1 cellular context compared by ENCODE assay signal in the genomic region with DNA sequence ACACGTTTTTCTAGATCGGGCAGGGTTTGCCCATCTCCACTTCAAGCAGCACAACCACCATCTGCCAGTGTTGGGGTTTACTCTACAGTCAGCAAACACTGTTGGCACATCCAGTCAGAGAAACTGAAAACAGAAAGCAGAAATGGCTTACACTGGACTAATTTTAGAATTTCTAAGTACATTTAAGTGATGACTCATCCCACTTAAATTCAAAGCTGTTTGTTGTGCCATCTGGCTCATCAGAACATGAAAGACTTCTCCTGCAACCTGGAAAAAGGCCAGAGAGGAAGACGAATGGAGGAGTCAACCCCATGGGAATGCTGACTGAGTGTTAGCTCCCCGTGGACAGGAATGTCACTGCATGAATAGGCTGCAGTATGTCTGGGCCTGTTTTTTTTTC.
TF ChIP-seq lines count a peak whose summit lies in the region.

No MANE protein-coding gene starts in this region.

TF ChIP-seq in HEK293, 187 proteins besides CTCF, POLR2A, EP300 and RAD21 (continued from another document and continues in another):
- TF ChIP-seq, protein P1, sequence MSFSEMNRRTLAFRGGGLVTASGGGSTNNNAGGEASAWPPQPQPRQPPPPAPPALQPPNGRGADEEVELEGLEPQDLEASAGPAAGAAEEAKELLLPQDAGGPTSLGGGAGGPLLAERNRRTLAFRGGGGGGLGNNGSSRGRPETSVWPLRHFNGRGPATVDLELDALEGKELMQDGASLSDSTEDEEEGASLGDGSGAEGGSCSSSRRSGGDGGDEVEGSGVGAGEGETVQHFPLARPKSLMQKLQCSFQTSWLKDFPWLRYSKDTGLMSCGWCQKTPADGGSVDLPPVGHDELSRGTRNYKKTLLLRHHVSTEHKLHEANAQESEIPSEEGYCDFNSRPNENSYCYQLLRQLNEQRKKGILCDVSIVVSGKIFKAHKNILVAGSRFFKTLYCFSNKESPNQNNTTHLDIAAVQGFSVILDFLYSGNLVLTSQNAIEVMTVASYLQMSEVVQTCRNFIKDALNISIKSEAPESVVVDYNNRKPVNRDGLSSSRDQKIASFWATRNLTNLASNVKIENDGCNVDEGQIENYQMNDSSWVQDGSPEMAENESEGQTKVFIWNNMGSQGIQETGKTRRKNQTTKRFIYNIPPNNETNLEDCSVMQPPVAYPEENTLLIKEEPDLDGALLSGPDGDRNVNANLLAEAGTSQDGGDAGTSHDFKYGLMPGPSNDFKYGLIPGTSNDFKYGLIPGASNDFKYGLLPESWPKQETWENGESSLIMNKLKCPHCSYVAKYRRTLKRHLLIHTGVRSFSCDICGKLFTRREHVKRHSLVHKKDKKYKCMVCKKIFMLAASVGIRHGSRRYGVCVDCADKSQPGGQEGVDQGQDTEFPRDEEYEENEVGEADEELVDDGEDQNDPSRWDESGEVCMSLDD (tag by site-specific recombination; IDR thresholded peaks at IDR 0.05) = peak; percentile 51; the same call in 1 of the 2 replicates
- TF ChIP-seq, protein P2, sequence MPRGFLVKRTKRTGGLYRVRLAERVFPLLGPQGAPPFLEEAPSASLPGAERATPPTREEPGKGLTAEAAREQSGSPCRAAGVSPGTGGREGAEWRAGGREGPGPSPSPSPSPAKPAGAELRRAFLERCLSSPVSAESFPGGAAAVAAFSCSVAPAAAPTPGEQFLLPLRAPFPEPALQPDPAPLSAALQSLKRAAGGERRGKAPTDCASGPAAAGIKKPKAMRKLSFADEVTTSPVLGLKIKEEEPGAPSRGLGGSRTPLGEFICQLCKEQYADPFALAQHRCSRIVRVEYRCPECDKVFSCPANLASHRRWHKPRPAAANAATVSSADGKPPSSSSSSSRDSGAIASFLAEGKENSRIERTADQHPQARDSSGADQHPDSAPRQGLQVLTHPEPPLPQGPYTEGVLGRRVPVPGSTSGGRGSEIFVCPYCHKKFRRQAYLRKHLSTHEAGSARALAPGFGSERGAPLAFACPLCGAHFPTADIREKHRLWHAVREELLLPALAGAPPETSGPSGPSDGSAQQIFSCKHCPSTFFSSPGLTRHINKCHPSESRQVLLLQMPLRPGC (tag by site-specific recombination; IDR thresholded peaks at IDR 0.05) = peak; percentile 83
- TF ChIP-seq PRDM1 (tag by site-specific recombination; IDR thresholded peaks at IDR 0.05) (peak; percentile 88), ZBTB17 (tag by site-specific recombination; IDR thresholded peaks at IDR 0.05) (peak; percentile 58), ZNF521 (tag by site-specific recombination; IDR thresholded peaks at IDR 0.05) (no peak), GLIS2 (tag by site-specific recombination; IDR thresholded peaks at IDR 0.05) (0 out of 2 replicates have a peak, but pooled peaks have one; percentile 30), ZNF677 (tag by site-specific recombination; IDR thresholded peaks at IDR 0.05) (no peak), KLF8 (tag by site-specific recombination; IDR thresholded peaks at IDR 0.05) (peak; percentile 59), ZFHX2 (tag by site-specific recombination; conservative IDR thresholded peaks at IDR 0.05) (no peak), IKZF3 (tag by site-specific recombination; IDR thresholded peaks at IDR 0.05) (peak; percentile 80), ZNF366 (tag by site-specific recombination; conservative IDR thresholded peaks at IDR 0.05) (peak; percentile 85), ZNF175 (tag by site-specific recombination; IDR thresholded peaks at IDR 0.05) (no peak), ZNF292 (tag by site-specific recombination; IDR thresholded peaks at IDR 0.05; ENCODE audit: borderline replicate concordance, low read depth) (no peak), ZNF791 (tag by site-specific recombination; IDR thresholded peaks at IDR 0.05) (peak; percentile 65; the same call in 1 of the 2 replicates), ZNF184 (tag by site-specific recombination; IDR thresholded peaks at IDR 0.05) (peak; percentile 74; the same call in 1 of the 2 replicates), KLF1 (tag by site-specific recombination; IDR thresholded peaks at IDR 0.05) (0 out of 2 replicates have a peak, but pooled peaks have one; percentile 13), ZNF530 (tag by site-specific recombination; IDR thresholded peaks at IDR 0.05; ENCODE audit: low read depth) (no peak), ZXDB (tag by site-specific recombination; IDR thresholded peaks at IDR 0.05) (0 out of 2 replicates have a peak, but pooled peaks have one; percentile 57), ZNF561 (tag by site-specific recombination; IDR thresholded peaks at IDR 0.05; ENCODE audit: borderline replicate concordance) (peak; percentile 71), ZNF558 (tag by site-specific recombination; IDR thresholded peaks at IDR 0.05) (peak; percentile 49; the same call in 1 of the 2 replicates), ZNF629 (tag by site-specific recombination; IDR thresholded peaks at IDR 0.05) (peak; percentile 86), TRIM28 (IDR thresholded peaks at IDR 0.05; ENCODE audit: borderline replicate concordance, low read length) (peak; percentile 26; the same call in 1 of the 2 replicates), SP7 (tag by site-specific recombination; IDR thresholded peaks at IDR 0.05) (peak; percentile 84), ZNF10 (tag by site-specific recombination; IDR thresholded peaks at IDR 0.05) (peak; percentile 52; the same call in 1 of the 2 replicates), ZBTB21 (tag by site-specific recombination; IDR thresholded peaks at IDR 0.05) (peak; percentile 72), KLF10 (tag by site-specific recombination; IDR thresholded peaks at IDR 0.05) (0 out of 2 replicates have a peak, but pooled peaks have one; percentile 44)
- TF ChIP-seq, protein P3, sequence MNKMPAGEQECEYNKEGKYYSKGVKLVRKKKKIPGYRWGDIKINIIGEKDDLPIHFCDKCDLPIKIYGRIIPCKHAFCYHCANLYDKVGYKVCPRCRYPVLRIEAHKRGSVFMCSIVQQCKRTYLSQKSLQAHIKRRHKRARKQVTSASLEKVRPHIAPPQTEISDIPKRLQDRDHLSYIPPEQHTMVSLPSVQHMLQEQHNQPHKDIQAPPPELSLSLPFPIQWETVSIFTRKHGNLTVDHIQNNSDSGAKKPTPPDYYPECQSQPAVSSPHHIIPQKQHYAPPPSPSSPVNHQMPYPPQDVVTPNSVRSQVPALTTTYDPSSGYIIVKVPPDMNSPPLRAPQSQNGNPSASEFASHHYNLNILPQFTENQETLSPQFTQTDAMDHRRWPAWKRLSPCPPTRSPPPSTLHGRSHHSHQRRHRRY (tag by site-specific recombination; IDR thresholded peaks at IDR 0.05) = no peak
- TF ChIP-seq, protein P4, sequence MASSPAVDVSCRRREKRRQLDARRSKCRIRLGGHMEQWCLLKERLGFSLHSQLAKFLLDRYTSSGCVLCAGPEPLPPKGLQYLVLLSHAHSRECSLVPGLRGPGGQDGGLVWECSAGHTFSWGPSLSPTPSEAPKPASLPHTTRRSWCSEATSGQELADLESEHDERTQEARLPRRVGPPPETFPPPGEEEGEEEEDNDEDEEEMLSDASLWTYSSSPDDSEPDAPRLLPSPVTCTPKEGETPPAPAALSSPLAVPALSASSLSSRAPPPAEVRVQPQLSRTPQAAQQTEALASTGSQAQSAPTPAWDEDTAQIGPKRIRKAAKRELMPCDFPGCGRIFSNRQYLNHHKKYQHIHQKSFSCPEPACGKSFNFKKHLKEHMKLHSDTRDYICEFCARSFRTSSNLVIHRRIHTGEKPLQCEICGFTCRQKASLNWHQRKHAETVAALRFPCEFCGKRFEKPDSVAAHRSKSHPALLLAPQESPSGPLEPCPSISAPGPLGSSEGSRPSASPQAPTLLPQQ (tag by site-specific recombination; IDR thresholded peaks at IDR 0.05) = peak; percentile 25; the same call in 1 of the 2 replicates
- TF ChIP-seq, protein P5, sequence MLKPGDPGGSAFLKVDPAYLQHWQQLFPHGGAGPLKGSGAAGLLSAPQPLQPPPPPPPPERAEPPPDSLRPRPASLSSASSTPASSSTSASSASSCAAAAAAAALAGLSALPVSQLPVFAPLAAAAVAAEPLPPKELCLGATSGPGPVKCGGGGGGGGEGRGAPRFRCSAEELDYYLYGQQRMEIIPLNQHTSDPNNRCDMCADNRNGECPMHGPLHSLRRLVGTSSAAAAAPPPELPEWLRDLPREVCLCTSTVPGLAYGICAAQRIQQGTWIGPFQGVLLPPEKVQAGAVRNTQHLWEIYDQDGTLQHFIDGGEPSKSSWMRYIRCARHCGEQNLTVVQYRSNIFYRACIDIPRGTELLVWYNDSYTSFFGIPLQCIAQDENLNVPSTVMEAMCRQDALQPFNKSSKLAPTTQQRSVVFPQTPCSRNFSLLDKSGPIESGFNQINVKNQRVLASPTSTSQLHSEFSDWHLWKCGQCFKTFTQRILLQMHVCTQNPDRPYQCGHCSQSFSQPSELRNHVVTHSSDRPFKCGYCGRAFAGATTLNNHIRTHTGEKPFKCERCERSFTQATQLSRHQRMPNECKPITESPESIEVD (tag by site-specific recombination; IDR thresholded peaks at IDR 0.05) = peak; percentile 97
- TF ChIP-seq, protein P6, sequence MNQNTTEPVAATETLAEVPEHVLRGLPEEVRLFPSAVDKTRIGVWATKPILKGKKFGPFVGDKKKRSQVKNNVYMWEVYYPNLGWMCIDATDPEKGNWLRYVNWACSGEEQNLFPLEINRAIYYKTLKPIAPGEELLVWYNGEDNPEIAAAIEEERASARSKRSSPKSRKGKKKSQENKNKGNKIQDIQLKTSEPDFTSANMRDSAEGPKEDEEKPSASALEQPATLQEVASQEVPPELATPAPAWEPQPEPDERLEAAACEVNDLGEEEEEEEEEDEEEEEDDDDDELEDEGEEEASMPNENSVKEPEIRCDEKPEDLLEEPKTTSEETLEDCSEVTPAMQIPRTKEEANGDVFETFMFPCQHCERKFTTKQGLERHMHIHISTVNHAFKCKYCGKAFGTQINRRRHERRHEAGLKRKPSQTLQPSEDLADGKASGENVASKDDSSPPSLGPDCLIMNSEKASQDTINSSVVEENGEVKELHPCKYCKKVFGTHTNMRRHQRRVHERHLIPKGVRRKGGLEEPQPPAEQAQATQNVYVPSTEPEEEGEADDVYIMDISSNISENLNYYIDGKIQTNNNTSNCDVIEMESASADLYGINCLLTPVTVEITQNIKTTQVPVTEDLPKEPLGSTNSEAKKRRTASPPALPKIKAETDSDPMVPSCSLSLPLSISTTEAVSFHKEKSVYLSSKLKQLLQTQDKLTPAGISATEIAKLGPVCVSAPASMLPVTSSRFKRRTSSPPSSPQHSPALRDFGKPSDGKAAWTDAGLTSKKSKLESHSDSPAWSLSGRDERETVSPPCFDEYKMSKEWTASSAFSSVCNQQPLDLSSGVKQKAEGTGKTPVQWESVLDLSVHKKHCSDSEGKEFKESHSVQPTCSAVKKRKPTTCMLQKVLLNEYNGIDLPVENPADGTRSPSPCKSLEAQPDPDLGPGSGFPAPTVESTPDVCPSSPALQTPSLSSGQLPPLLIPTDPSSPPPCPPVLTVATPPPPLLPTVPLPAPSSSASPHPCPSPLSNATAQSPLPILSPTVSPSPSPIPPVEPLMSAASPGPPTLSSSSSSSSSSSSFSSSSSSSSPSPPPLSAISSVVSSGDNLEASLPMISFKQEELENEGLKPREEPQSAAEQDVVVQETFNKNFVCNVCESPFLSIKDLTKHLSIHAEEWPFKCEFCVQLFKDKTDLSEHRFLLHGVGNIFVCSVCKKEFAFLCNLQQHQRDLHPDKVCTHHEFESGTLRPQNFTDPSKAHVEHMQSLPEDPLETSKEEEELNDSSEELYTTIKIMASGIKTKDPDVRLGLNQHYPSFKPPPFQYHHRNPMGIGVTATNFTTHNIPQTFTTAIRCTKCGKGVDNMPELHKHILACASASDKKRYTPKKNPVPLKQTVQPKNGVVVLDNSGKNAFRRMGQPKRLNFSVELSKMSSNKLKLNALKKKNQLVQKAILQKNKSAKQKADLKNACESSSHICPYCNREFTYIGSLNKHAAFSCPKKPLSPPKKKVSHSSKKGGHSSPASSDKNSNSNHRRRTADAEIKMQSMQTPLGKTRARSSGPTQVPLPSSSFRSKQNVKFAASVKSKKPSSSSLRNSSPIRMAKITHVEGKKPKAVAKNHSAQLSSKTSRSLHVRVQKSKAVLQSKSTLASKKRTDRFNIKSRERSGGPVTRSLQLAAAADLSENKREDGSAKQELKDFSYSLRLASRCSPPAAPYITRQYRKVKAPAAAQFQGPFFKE (tag by site-specific recombination; IDR thresholded peaks at IDR 0.05; ENCODE audit: borderline replicate concordance) = no peak
- TF ChIP-seq, protein P7, sequence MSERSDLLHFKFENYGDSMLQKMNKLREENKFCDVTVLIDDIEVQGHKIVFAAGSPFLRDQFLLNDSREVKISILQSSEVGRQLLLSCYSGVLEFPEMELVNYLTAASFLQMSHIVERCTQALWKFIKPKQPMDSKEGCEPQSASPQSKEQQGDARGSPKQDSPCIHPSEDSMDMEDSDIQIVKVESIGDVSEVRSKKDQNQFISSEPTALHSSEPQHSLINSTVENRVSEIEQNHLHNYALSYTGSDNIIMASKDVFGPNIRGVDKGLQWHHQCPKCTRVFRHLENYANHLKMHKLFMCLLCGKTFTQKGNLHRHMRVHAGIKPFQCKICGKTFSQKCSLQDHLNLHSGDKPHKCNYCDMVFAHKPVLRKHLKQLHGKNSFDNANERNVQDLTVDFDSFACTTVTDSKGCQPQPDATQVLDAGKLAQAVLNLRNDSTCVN (tag by site-specific recombination; optimal IDR thresholded peaks at IDR 0.05) = no peak
- TF ChIP-seq, protein P8, sequence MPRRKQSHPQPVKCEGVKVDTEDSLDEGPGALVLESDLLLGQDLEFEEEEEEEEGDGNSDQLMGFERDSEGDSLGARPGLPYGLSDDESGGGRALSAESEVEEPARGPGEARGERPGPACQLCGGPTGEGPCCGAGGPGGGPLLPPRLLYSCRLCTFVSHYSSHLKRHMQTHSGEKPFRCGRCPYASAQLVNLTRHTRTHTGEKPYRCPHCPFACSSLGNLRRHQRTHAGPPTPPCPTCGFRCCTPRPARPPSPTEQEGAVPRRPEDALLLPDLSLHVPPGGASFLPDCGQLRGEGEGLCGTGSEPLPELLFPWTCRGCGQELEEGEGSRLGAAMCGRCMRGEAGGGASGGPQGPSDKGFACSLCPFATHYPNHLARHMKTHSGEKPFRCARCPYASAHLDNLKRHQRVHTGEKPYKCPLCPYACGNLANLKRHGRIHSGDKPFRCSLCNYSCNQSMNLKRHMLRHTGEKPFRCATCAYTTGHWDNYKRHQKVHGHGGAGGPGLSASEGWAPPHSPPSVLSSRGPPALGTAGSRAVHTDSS (tag by site-specific recombination; IDR thresholded peaks at IDR 0.05) = peak; percentile 70
- TF ChIP-seq, protein P9, sequence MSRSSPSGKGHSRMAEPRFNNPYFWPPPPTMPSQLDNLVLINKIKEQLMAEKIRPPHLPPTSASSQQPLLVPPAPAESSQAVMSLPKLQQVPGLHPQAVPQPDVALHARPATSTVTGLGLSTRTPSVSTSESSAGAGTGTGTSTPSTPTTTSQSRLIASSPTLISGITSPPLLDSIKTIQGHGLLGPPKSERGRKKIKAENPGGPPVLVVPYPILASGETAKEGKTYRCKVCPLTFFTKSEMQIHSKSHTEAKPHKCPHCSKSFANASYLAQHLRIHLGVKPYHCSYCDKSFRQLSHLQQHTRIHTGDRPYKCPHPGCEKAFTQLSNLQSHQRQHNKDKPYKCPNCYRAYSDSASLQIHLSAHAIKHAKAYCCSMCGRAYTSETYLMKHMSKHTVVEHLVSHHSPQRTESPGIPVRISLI (tag by site-specific recombination; IDR thresholded peaks at IDR 0.05) = 0 out of 2 replicates have a peak, but pooled peaks have one; percentile 13
- TF ChIP-seq, protein P10, sequence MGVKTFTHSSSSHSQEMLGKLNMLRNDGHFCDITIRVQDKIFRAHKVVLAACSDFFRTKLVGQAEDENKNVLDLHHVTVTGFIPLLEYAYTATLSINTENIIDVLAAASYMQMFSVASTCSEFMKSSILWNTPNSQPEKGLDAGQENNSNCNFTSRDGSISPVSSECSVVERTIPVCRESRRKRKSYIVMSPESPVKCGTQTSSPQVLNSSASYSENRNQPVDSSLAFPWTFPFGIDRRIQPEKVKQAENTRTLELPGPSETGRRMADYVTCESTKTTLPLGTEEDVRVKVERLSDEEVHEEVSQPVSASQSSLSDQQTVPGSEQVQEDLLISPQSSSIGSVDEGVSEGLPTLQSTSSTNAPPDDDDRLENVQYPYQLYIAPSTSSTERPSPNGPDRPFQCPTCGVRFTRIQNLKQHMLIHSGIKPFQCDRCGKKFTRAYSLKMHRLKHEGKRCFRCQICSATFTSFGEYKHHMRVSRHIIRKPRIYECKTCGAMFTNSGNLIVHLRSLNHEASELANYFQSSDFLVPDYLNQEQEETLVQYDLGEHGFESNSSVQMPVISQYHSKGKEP (tag by site-specific recombination; IDR thresholded peaks at IDR 0.05) = peak; percentile 95
